Comparison of ENCODE assay signal across 22 cellular contexts in the genomic region with DNA sequence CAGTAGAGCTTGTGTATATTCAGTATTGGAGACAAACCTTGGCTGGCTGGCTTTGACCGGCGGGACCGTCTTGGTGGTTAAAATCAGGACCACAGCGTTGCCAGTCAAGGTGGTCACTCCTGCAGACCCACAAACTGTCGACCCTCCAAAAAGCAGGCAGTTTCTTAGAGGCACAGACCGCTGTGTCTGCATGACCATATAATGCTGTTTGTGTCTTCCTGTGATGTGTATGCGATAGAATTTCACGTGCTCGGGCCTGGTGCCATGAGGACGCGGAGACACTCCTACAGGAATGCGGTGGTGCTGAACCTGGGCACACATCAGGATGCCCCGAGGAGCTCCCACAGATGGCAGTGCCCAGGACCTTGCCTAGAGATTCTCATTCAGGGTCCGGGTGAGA. TPM values are rescaled to one million over a fixed set of nuclear protein-coding genes. Genes with fewer than 3 reads are reported as not detected.
A peak's percentile ranks its signal among the peaks of the same experiment; 100 is the strongest.
DNase-seq lines count a peak whose midpoint lies in the region; ATAC-seq, FAIRE-seq and TF ChIP-seq lines count a peak whose summit lies in the region.
"Had no signal": no experiment of that assay in that cellular context is flagged by ENCODE, and none has a peak within 500 bp of the region (broad histone marks: within the 10 kb centered on the region; RNA-seq: fewer than 3 reads in every experiment).

No MANE protein-coding gene starts in this region.

- no peaks in the 10 kb centered on the region for H3K9me3 ChIP-seq in SK-N-SH
- H3K9me3 ChIP-seq in astrocyte (ENCODE audit: insufficient read depth, low read depth, low read length): no peaks in the 10 kb centered on the region
- no peaks in the 10 kb centered on the region for H3K9me3 ChIP-seq in keratinocyte (ENCODE audit: control insufficient read depth, low read depth, low read length)
- no peaks in the 10 kb centered on the region for H3K9me3 ChIP-seq in stomach
- H3K9me3 ChIP-seq: HAP-1, heart left ventricle, right lobe of liver had no signal

- TF ChIP-seq POLR2A in stomach (IDR thresholded peaks at IDR 0.05): no peak

- TF ChIP-seq RAD21 in SK-N-SH (IDR thresholded peaks at IDR 0.05; ENCODE audit: low read length): no peak

- TF ChIP-seq CTCF in SK-N-SH (IDR thresholded peaks at IDR 0.05) (no peak), astrocyte (IDR thresholded peaks at IDR 0.05; ENCODE audit: insufficient read depth, low read depth, low read length) (no peak), keratinocyte (optimal IDR thresholded peaks at IDR 0.05 in 1 of 3, IDR thresholded peaks at IDR 0.05 in 1 of 3, conservative IDR thresholded peaks at IDR 0.05 in 1 of 3; ENCODE audit: extremely low read depth in 1 of 3, insufficient read depth in 2 of 3, low read length in 3 of 3) (no peak), stomach (IDR thresholded peaks at IDR 0.05) (no peak)

- no peaks in the 10 kb centered on the region for H3K9me2 ChIP-seq in SK-N-SH

- 0 out of 2 replicates have a peak overlapping the region, but pooled peaks have one; percentile 36 for H3K4me2 ChIP-seq in SK-N-SH
- peak overlapping the region; percentile 82 for H3K4me2 ChIP-seq in astrocyte (ENCODE audit: low read length)
- peak overlapping the region; percentile 13 for H3K4me2 ChIP-seq in keratinocyte (ENCODE audit: control insufficient read depth, extremely low read depth, insufficient read depth, low read depth, low read length)

- H3K9me3 Mint-ChIP-seq in astrocyte (ENCODE audit: unreplicated experiment): no peaks in the 10 kb centered on the region
- no peaks in the 10 kb centered on the region for H3K9me3 Mint-ChIP-seq in activated CD4-positive, alpha-beta T cell treated with anti-CD3 and anti-CD28 coated beads for 36 hours (ENCODE audit: low read depth)
- H3K9me3 Mint-ChIP-seq: activated naive CD8-positive, alpha-beta T cell treated with anti-CD3 and anti-CD28 coated beads, Interleukin-2, amount 50 U/mL, for 24 hours; central memory CD8-positive, alpha-beta T cell had no signal

- H2AFZ ChIP-seq in SK-N-SH (ENCODE audit: low read depth) (no peak overlapping the region), astrocyte (ENCODE audit: low read depth, low read length) (no peak overlapping the region), keratinocyte (ENCODE audit: control insufficient read depth, low read length) (no peak overlapping the region)

- H3K27me3 Mint-ChIP-seq in astrocyte (ENCODE audit: low read depth, unreplicated experiment): no peaks in the 10 kb centered on the region
- H3K27me3 Mint-ChIP-seq in activated CD4-positive, alpha-beta T cell treated with anti-CD3 and anti-CD28 coated beads for 36 hours: no peaks in the 10 kb centered on the region
- H3K27me3 Mint-ChIP-seq: activated naive CD8-positive, alpha-beta T cell treated with anti-CD3 and anti-CD28 coated beads, Interleukin-2, amount 50 U/mL, for 24 hours; central memory CD8-positive, alpha-beta T cell had no signal

- no peak overlapping the region for H3K9ac ChIP-seq in SK-N-SH
- H3K9ac ChIP-seq in astrocyte (ENCODE audit: low read length): peak overlapping the region; percentile 45
- H3K9ac ChIP-seq in keratinocyte (ENCODE audit: control insufficient read depth, extremely low read depth, insufficient read depth, low read length): no peak overlapping the region

- no peak overlapping the region for H3K4me3 ChIP-seq in SK-N-SH (ENCODE audit: low read depth in 2 of 2, low read length in 1 of 2)
- peak overlapping the region; percentile 11 for H3K4me3 ChIP-seq in astrocyte (ENCODE audit: insufficient read depth, low read depth, low read length)
- no peak overlapping the region for H3K4me3 ChIP-seq in keratinocyte (ENCODE audit: control insufficient read depth in 2 of 3, extremely low read depth in 1 of 3, insufficient read depth in 2 of 3, low read depth in 1 of 3, low read length in 3 of 3)
- H3K4me3 ChIP-seq in stomach: no peak overlapping the region
- no peak overlapping the region for H3K4me3 ChIP-seq in H7 (ENCODE audit: insufficient read depth, low read depth, low read length)
- H3K4me3 ChIP-seq: GM12878, HAP-1, heart left ventricle, right lobe of liver had no signal

- H3K27ac Mint-ChIP-seq in astrocyte (ENCODE audit: unreplicated experiment): peak overlapping the region; percentile 67
- no peak overlapping the region for H3K27ac Mint-ChIP-seq in activated CD4-positive, alpha-beta T cell treated with anti-CD3 and anti-CD28 coated beads for 36 hours
- H3K27ac Mint-ChIP-seq: activated naive CD8-positive, alpha-beta T cell treated with anti-CD3 and anti-CD28 coated beads, Interleukin-2, amount 50 U/mL, for 24 hours had no signal

- H3F3A ChIP-seq in SK-N-SH (replicated peaks; ENCODE audit: insufficient read depth): peaks cover 24% of the 10 kb centered on the region

- H3K27me3 ChIP-seq in SK-N-SH (ENCODE audit: insufficient read depth): no peaks in the 10 kb centered on the region
- no peaks in the 10 kb centered on the region for H3K27me3 ChIP-seq in astrocyte (ENCODE audit: insufficient read depth, low read length)
- no peaks in the 10 kb centered on the region for H3K27me3 ChIP-seq in keratinocyte (ENCODE audit: control insufficient read depth, extremely low read depth, insufficient read depth, low read length)
- H3K27me3 ChIP-seq in stomach: no peaks in the 10 kb centered on the region
- no peaks in the 10 kb centered on the region for H3K27me3 ChIP-seq in H7 (ENCODE audit: control insufficient read depth, insufficient read depth, low read length)
- H3K27me3 ChIP-seq: heart left ventricle, right lobe of liver had no signal

- peaks cover 0 to 30% of the 10 kb centered on the region in 2 experiments; a peak in 3 of 4 replicates for H3K4me1 ChIP-seq in SK-N-SH (ENCODE audit: control insufficient read depth in 1 of 2, insufficient read depth in 2 of 2, low read depth in 1 of 2, low read length in 1 of 2)
- H3K4me1 ChIP-seq in astrocyte (ENCODE audit: insufficient read depth, low read length): peaks cover 38% of the 10 kb centered on the region
- H3K4me1 ChIP-seq in keratinocyte (ENCODE audit: control insufficient read depth, extremely low read depth, insufficient read depth, low read length): peaks cover 39% of the 10 kb centered on the region
- H3K4me1 ChIP-seq in stomach: peaks cover 0 to 11% (median 4%) of the 10 kb centered on the region in 4 donors
- H3K4me1 ChIP-seq: HAP-1, heart left ventricle, right lobe of liver had no signal

- H3K4me3 Mint-ChIP-seq in astrocyte (ENCODE audit: unreplicated experiment): no peak overlapping the region
- no peak overlapping the region for H3K4me3 Mint-ChIP-seq in activated CD4-positive, alpha-beta T cell treated with anti-CD3 and anti-CD28 coated beads for 36 hours
- H3K4me3 Mint-ChIP-seq: activated naive CD8-positive, alpha-beta T cell treated with anti-CD3 and anti-CD28 coated beads, Interleukin-2, amount 50 U/mL, for 24 hours; central memory CD8-positive, alpha-beta T cell had no signal

- peaks cover 31% of the 10 kb centered on the region for H3K36me3 Mint-ChIP-seq in astrocyte (ENCODE audit: low read depth, unreplicated experiment)
- peaks cover 52% of the 10 kb centered on the region for H3K36me3 Mint-ChIP-seq in activated CD4-positive, alpha-beta T cell treated with anti-CD3 and anti-CD28 coated beads for 36 hours (ENCODE audit: low read depth)

- H4K20me1 ChIP-seq in SK-N-SH (ENCODE audit: insufficient read depth): no peaks in the 10 kb centered on the region
- H4K20me1 ChIP-seq in astrocyte (ENCODE audit: insufficient read depth, low read length): peaks cover 3% of the 10 kb centered on the region
- H4K20me1 ChIP-seq in keratinocyte (ENCODE audit: control insufficient read depth, extremely low read depth, insufficient read depth, low read length): no peaks in the 10 kb centered on the region

- intact Hi-C loops in stomach (cut with DNase I; ENCODE audit: low total_unique reads): no loop called here
- intact Hi-C loops in activated CD4-positive, alpha-beta T cell treated with anti-CD3 and anti-CD28 coated beads for 36 hours (cut with DNase I, micrococcal nuclease): no loop called here

- H3K27ac ChIP-seq in SK-N-SH (ENCODE audit: low read depth in 2 of 2, low read length in 1 of 2) (peak overlapping the region in 1 of 2 experiments; percentile 31; a peak in 1 of 4 replicates), astrocyte (ENCODE audit: low read depth, low read length) (peak overlapping the region; percentile 89), keratinocyte (ENCODE audit: control insufficient read depth, insufficient read depth, low read length) (peak overlapping the region; percentile 19), stomach (no peak overlapping the region)
- H3K27ac ChIP-seq: 22Rv1, heart left ventricle, right lobe of liver had no signal

- no peak for ATAC-seq in SK-N-SH treated with all-trans-retinoic acid at 6 μM for 48 hours
- ATAC-seq in HG02981 (IDR thresholded peaks at IDR 0.05; ENCODE audit: unreplicated experiment): no peak
- no peak for ATAC-seq in activated CD4-positive, alpha-beta T cell treated with anti-CD3 and anti-CD28 coated beads for 36 hours
- ATAC-seq: activated naive CD8-positive, alpha-beta T cell treated with anti-CD3 and anti-CD28 coated beads, Interleukin-2, amount 50 U/mL, for 24 hours; GM12878 had no signal

- H3K79me2 ChIP-seq in SK-N-SH (ENCODE audit: insufficient read depth): no peaks in the 10 kb centered on the region; the same call in 1 of the 2 replicates
- peaks cover 29% of the 10 kb centered on the region for H3K79me2 ChIP-seq in astrocyte (ENCODE audit: insufficient read depth, low read length)
- peaks cover 21% of the 10 kb centered on the region for H3K79me2 ChIP-seq in keratinocyte (ENCODE audit: control insufficient read depth, insufficient read depth, low read length)

- dilution Hi-C loops in keratinocyte (cut with MboI; ENCODE audit: extremely low pct_ligation_motif_present, low sequenced_read_pairs): no loop called here

- H3K4me1 Mint-ChIP-seq in astrocyte (ENCODE audit: low read depth, unreplicated experiment): peaks cover 35% of the 10 kb centered on the region
- H3K4me1 Mint-ChIP-seq in activated CD4-positive, alpha-beta T cell treated with anti-CD3 and anti-CD28 coated beads for 36 hours: peaks cover 2% of the 10 kb centered on the region

- POLR2A ChIA-PET in SK-N-SH (lab: Yijun Ruan, JAX): interaction anchor here (0.6 to 1.3 kb wide), 2 partner anchors 14 to 783 kb away, joined by 3 to 5 read pairs; no protein-coding TSS in a partner anchor
- POLR2A ChIA-PET in activated CD4-positive, alpha-beta T cell treated with anti-CD3 and anti-CD28 coated beads for 36 hours (lab: Charles Lee): no interaction called here

- 93% methylated on average over 12 of the region's 14 CpGs for WGBS in SK-N-SH (ENCODE audit: low lambda C conversion rate)
- WGBS in stomach, 5 donors: 93 to 97% (median 96%) methylated on average over 10 to 14 of the region's 14 CpGs

- FAIRE-seq in astrocyte (lab: Jason Lieb, UNC) (no peak), keratinocyte (lab: Jason Lieb, UNC) (no peak)
- FAIRE-seq: GM12878 had no signal

- no peak for TF ChIP-seq EP300 in SK-N-SH (IDR thresholded peaks at IDR 0.05; ENCODE audit: borderline replicate concordance in 1 of 2, low read depth in 1 of 2, low read length in 1 of 2)
- no peak for TF ChIP-seq EP300 in stomach (IDR thresholded peaks at IDR 0.05)

- DNase-seq in SK-N-SH: no peak
- DNase-seq in astrocyte (ENCODE audit: low read depth): peak; percentile 20
- no peak for DNase-seq in keratinocyte (ENCODE audit: low read depth, low spot score)
- DNase-seq in stomach: peak; percentile 18
- no peak for DNase-seq in activated CD4-positive, alpha-beta T cell treated with anti-CD3 and anti-CD28 coated beads for 36 hours
- DNase-seq in H7: no peak
- DNase-seq: activated CD4-positive, alpha-beta T cell treated with anti-CD3 and anti-CD28 coated beads for 1 hour; activated naive CD8-positive, alpha-beta T cell treated with anti-CD3 and anti-CD28 coated beads, Interleukin-2, amount 50 U/mL, for 24 hours; C1 segment of cervical spinal cord; effector CD4-positive, alpha-beta T cell; GF-D8; heart left ventricle; NCI-H1417; NCI-H2171; NCI-H748 treated with DMSO at 0.1 percent for 48 hours had no signal

- CTCF ChIA-PET in SK-N-SH (lab: Yijun Ruan, JAX): interaction anchor here (1.2 kb wide), 1 partner anchor 76 kb away, joined by 4 read pairs; no protein-coding TSS in a partner anchor
- CTCF ChIA-PET in activated CD4-positive, alpha-beta T cell treated with anti-CD3 and anti-CD28 coated beads for 36 hours (lab: Charles Lee): interaction anchor here (0.5 kb wide), 1 partner anchor 44 kb away, joined by 3 read pairs; no protein-coding TSS in a partner anchor

- peaks cover 6% of the 10 kb centered on the region for H3K9me1 ChIP-seq in keratinocyte (ENCODE audit: control insufficient read depth, extremely low read depth, insufficient read depth, low read length)

- H3K36me3 ChIP-seq in SK-N-SH (replicated peaks in 1 of 2; ENCODE audit: control insufficient read depth in 1 of 2, insufficient read depth in 2 of 2, low read length in 1 of 2): peaks cover 35 to 54% of the 10 kb centered on the region in 2 experiments
- H3K36me3 ChIP-seq in astrocyte (ENCODE audit: insufficient read depth, low read length): peaks cover 16% of the 10 kb centered on the region
- H3K36me3 ChIP-seq in keratinocyte (ENCODE audit: control insufficient read depth in 2 of 2, extremely low read depth in 1 of 2, insufficient read depth in 2 of 2, low read length in 2 of 2): peaks cover 20 to 46% of the 10 kb centered on the region in 2 experiments
- H3K36me3 ChIP-seq in stomach: peaks cover 61 to 98% (median 93%) of the 10 kb centered on the region in 4 donors
- H3K36me3 ChIP-seq in H7 (replicated peaks; ENCODE audit: control insufficient read depth, insufficient read depth, low read length): peaks cover 35% of the 10 kb centered on the region

RNA-seq across cellular contexts. Expression of a gene that starts 34.8 kb away (rescaled TPM):
- polyA plus RNA-seq in SK-N-SH (2012; rRNA removed): 40.3 and 57.2 TPM in 2 replicates
- 50.0 and 53.3 TPM in 2 replicates for polyA plus RNA-seq in SK-N-SH (2012; cell fraction: cytosol; rRNA removed)
- 47.8 and 56.3 TPM in 2 replicates for polyA plus RNA-seq in SK-N-SH (2012; cell fraction: nucleus; rRNA removed)
- total RNA-seq in astrocyte: 112 and 141 TPM in 2 replicates
- 42.7 to 77.9 TPM (median 55.2 TPM) in 3 replicates for polyA plus RNA-seq in keratinocyte
- 45.3 TPM for polyA plus RNA-seq in keratinocyte (2011; ENCODE audit: low read depth)
- 55.0 and 56.0 TPM in 2 replicates for polyA plus RNA-seq in keratinocyte (2011; cell fraction: cytosol; rRNA removed)
- 32.1 and 38.4 TPM in 2 replicates for polyA plus RNA-seq in keratinocyte (2011; cell fraction: nucleus; rRNA removed)
- polyA plus RNA-seq in keratinocyte (2012; ENCODE audit: low replicate concordance): 42.5 and 44.9 TPM in 2 replicates
- polyA minus RNA-seq in keratinocyte: 11.4 to 26.2 TPM (median 18.2 TPM) in 3 replicates
- 45.1 TPM for polyA minus RNA-seq in keratinocyte (2011; cell fraction: cytosol; rRNA and poly(A)+ RNA removed)
- polyA minus RNA-seq in keratinocyte (2011; cell fraction: nucleus; rRNA and poly(A)+ RNA removed): 12.8 and 14.2 TPM in 2 replicates
- 10 to 100 TPM in 4 of 5 donors, 1 to 10 TPM in 1; 9.8 to 81.7 (median 21.5) TPM for total RNA-seq in stomach
- polyA plus RNA-seq in stomach: 10 to 100 TPM; 19.5 to 31.5 (median 22.5) TPM
- total RNA-seq in activated CD4-positive, alpha-beta T cell treated with anti-CD3 and anti-CD28 coated beads for 36 hours: 100 to 1,000 TPM; 200 to 256 TPM
- total RNA-seq in H7 (2014; rRNA removed; shearing (Covaris generic)): 129 and 219 TPM in 2 replicates

RNA-seq across cellular contexts. Expression of a gene that starts 46.1 kb away (rescaled TPM):
- polyA plus RNA-seq in SK-N-SH (2012; rRNA removed) (24.3 and 25.1 TPM in 2 replicates), keratinocyte (37.7 to 49.1 TPM (median 42.4 TPM) in 3 replicates), stomach (10 to 100 TPM; 15.6 to 18.9 (median 17.7) TPM)
- 20.7 and 25.7 TPM in 2 replicates for polyA plus RNA-seq in SK-N-SH (2012; cell fraction: cytosol; rRNA removed)
- 39.2 and 43.0 TPM in 2 replicates for polyA plus RNA-seq in SK-N-SH (2012; cell fraction: nucleus; rRNA removed)
- total RNA-seq in astrocyte (32.5 and 33.7 TPM in 2 replicates), stomach (10 to 100 TPM; 35.8 to 96.7 (median 43.7) TPM)
- polyA plus RNA-seq in keratinocyte (2011; ENCODE audit: low read depth): 21.4 TPM
- polyA plus RNA-seq in keratinocyte (2011; cell fraction: cytosol; rRNA removed): 42.4 and 43.6 TPM in 2 replicates
- polyA plus RNA-seq in keratinocyte (2011; cell fraction: nucleus; rRNA removed): 50.5 and 54.4 TPM in 2 replicates
- polyA plus RNA-seq in keratinocyte (2012; ENCODE audit: low replicate concordance): 30.2 and 33.7 TPM in 2 replicates
- 45.4 to 48.3 TPM (median 46.3 TPM) in 3 replicates for polyA minus RNA-seq in keratinocyte
- 26.5 TPM for polyA minus RNA-seq in keratinocyte (2011; cell fraction: cytosol; rRNA and poly(A)+ RNA removed)
- polyA minus RNA-seq in keratinocyte (2011; cell fraction: nucleus; rRNA and poly(A)+ RNA removed): 15.2 and 28.3 TPM in 2 replicates
- total RNA-seq in activated CD4-positive, alpha-beta T cell treated with anti-CD3 and anti-CD28 coated beads for 36 hours: 10 to 100 TPM; 30.0 to 39.3 TPM
- total RNA-seq in H7 (2014; rRNA removed; shearing (Covaris generic)): 44.8 and 47.4 TPM in 2 replicates

Comparison
In these comparisons a context has a peak if more than half of its experiments do, and no peak if none do; other contexts are left out.
1. DNase-seq: peak in astrocyte (single experiment) and stomach (single experiment); none in SK-N-SH (single experiment), keratinocyte (single experiment), activated CD4-positive, alpha-beta T cell treated with anti-CD3 and anti-CD28 coated beads for 36 hours (single experiment) and H7 (single experiment).
2. H3K27ac ChIP-seq: peak in astrocyte (single experiment) and keratinocyte (single experiment); none in stomach (0 of 5).
3. H3K4me2 ChIP-seq: peak in every context shown above with its lines; median percentile 82 in astrocyte; 36 in SK-N-SH; 13 in keratinocyte.